19 cellular contexts compared by ENCODE assay signal in genomic region chr11:93481279-93481678, GRCh38.
"Had no signal": no experiment of that assay in that cellular context is flagged by ENCODE, and none has a peak within 500 bp of the region (broad histone marks: within the 10 kb centered on the region; RNA-seq: fewer than 3 reads in every experiment).

No MANE protein-coding gene starts in this region.

- H3K27me3 Mint-ChIP-seq: activated naive CD8-positive, alpha-beta T cell treated with anti-CD3 and anti-CD28 coated beads, Interleukin-2, amount 10 ng/mL, durations not matched to agents 7 days and 5 days; brain; naive B cell had no signal

- H3K27me3 ChIP-seq: dorsolateral prefrontal cortex, neural progenitor cell, ovary, tibial artery, vagina had no signal

- H3K36me3 ChIP-seq: neural progenitor cell, ovary, vagina had no signal

- H3K9me3 ChIP-seq: ovary, tibial artery, vagina had no signal

- H3K27ac ChIP-seq: dorsolateral prefrontal cortex, neural progenitor cell, ovary, tibial artery, vagina had no signal

- H3K27ac Mint-ChIP-seq: activated naive CD8-positive, alpha-beta T cell treated with anti-CD3 and anti-CD28 coated beads, Interleukin-2, amount 10 ng/mL, durations not matched to agents 7 days and 5 days; naive B cell; T-helper 2 cell treated with Interferon-gamma antibody and Interleukin-4, amounts not matched to agents 5 μg/mL and 100 μg/mL, for 36 hours had no signal

- H3K4me3 ChIP-seq: dorsolateral prefrontal cortex, lung, neural progenitor cell, ovary, tibial artery, vagina had no signal

- H3K4me3 Mint-ChIP-seq: activated naive CD8-positive, alpha-beta T cell treated with anti-CD3 and anti-CD28 coated beads, Interleukin-2, amount 10 ng/mL, durations not matched to agents 7 days and 5 days; brain; naive B cell; neural progenitor cell; T-helper 2 cell treated with Interferon-gamma antibody and Interleukin-4, amounts not matched to agents 5 μg/mL and 100 μg/mL, for 36 hours had no signal

- DNase-seq: activated CD4-positive, alpha-beta T cell treated with anti-CD3 and anti-CD28 coated beads, Interleukin-2, amount 50 U/mL, for 1 hour; activated CD4-positive, CD25-positive, alpha-beta regulatory T cell; activated naive CD4-positive, alpha-beta T cell; activated naive CD8-positive, alpha-beta T cell treated with anti-CD3 and anti-CD28 coated beads, Interleukin-2, amount 10 ng/mL, durations not matched to agents 7 days and 5 days; dorsolateral prefrontal cortex; foreskin fibroblast; left cardiac atrium; midbrain; naive B cell; ovary; stimulated activated CD4-positive, alpha-beta T cell treated with anti-CD3 and anti-CD28 coated beads, Interleukin-12 subunit alpha, Interleukin-12 subunit beta, amount 100 ng/mL, for 4 hours; stimulated activated CD4-positive, alpha-beta T cell treated with anti-CD3 and anti-CD28 coated beads, Interleukin-2, amount 100 ng/mL, for 24 hours; SW 1271; tibial artery had no signal

- H3K9me3 Mint-ChIP-seq: activated naive CD8-positive, alpha-beta T cell treated with anti-CD3 and anti-CD28 coated beads, Interleukin-2, amount 10 ng/mL, durations not matched to agents 7 days and 5 days; brain; naive B cell; neural progenitor cell; T-helper 2 cell treated with Interferon-gamma antibody and Interleukin-4, amounts not matched to agents 5 μg/mL and 100 μg/mL, for 36 hours had no signal

- H3K36me3 Mint-ChIP-seq: activated naive CD8-positive, alpha-beta T cell treated with anti-CD3 and anti-CD28 coated beads, Interleukin-2, amount 10 ng/mL, durations not matched to agents 7 days and 5 days; brain; naive B cell had no signal

- H3K4me1 Mint-ChIP-seq: activated naive CD8-positive, alpha-beta T cell treated with anti-CD3 and anti-CD28 coated beads, Interleukin-2, amount 10 ng/mL, durations not matched to agents 7 days and 5 days had no signal
